31 cellular contexts compared by ENCODE assay signal in the genomic region with DNA sequence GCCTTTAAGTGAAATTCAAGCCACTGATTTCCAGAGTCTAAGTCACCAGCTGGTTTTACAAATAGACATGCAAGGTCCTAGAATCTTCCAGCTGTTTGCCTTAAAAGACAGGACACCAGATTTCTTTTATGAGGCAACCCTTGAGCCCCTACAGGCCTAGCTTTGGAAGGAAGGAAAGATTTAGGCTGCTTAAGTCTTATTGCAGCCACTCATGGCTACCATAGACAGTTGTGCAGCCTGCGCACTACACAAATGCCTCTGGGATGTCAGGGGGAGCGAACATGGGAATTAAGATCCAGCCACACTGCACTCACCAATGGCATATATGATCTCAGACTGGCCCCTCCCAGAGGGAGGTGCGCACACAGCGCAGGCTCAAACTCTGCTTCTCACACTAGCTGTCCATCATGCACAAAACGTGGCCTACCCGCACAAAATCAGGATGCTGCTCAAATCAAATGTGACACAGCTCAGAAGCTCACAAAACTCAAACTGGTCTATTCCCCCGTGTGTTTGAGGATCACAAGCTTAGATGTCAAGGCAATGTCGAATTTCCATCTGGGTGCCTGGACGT. TPM values are rescaled to one million over a fixed set of nuclear protein-coding genes. Genes with fewer than 3 reads are reported as not detected.
DNase-seq lines count a peak whose midpoint lies in the region; FAIRE-seq and TF ChIP-seq lines count a peak whose summit lies in the region.
"Had no signal": no experiment of that assay in that cellular context is flagged by ENCODE, and none has a peak within 500 bp of the region (broad histone marks: within the 10 kb centered on the region; RNA-seq: fewer than 3 reads in every experiment).

No MANE protein-coding gene starts in this region.

- no peaks in the 10 kb centered on the region for H3K9me3 ChIP-seq in Loucy (ENCODE audit: insufficient read depth, low read depth, low read length)
- H3K9me3 ChIP-seq in endothelial cell of umbilical vein (replicated peaks; ENCODE audit: control insufficient read depth, insufficient read depth, low read length), result no peaks in the 10 kb centered on the region
- H3K9me3 ChIP-seq: BE2C had no signal

- no TSS peak for BruUV-seq in endothelial cell of umbilical vein (replicated peaks; lab: Mats Ljungman, UMichigan)

- H3K56ac ChIP-seq in mesendoderm (ENCODE audit: low read length), result no peak overlapping the region

- H3K36me3 Mint-ChIP-seq in nephron progenitor cell (ENCODE audit: low read depth), result peaks cover 6% of the 10 kb centered on the region

- no peaks in the 10 kb centered on the region for H3K9me1 ChIP-seq in endothelial cell of umbilical vein (replicated peaks; ENCODE audit: control insufficient read depth, extremely low read depth, insufficient read depth, low read length)

- H2AFZ ChIP-seq in Loucy (ENCODE audit: low read length), result no peak overlapping the region
- no peak overlapping the region for H2AFZ ChIP-seq in endothelial cell of umbilical vein (ENCODE audit: low read depth, low read length)

- FAIRE-seq in endothelial cell of umbilical vein (lab: Jason Lieb, UNC) (peak; percentile 40), H54 (lab: Jason Lieb, UNC) (no peak)

- WGBS in mesendoderm (ENCODE audit: extremely low coverage, insufficient coverage, low lambda C conversion rate), result no CpG with 5 or more reads among the region's 9 CpGs

- peaks cover 25% of the 10 kb centered on the region for H3K9me3 Mint-ChIP-seq in nephron progenitor cell

- no peaks in the 10 kb centered on the region for H3F3A ChIP-seq in Loucy (ENCODE audit: low read depth)

- peaks cover 6% of the 10 kb centered on the region for H3K4me1 ChIP-seq in Loucy (ENCODE audit: insufficient read depth, low read length, poor library complexity, severe bottlenecking)
- no peaks in the 10 kb centered on the region for H3K4me1 ChIP-seq in endothelial cell of umbilical vein (ENCODE audit: control insufficient read depth, extremely low read depth, insufficient read depth, low read length)
- no peaks in the 10 kb centered on the region for H3K4me1 ChIP-seq in mesendoderm (ENCODE audit: control insufficient read depth, low read depth, low read length)
- H3K4me1 ChIP-seq: BE2C, stomach, tibial nerve had no signal

- no peak overlapping the region for H4K8ac ChIP-seq in mesendoderm (ENCODE audit: low read depth, low read length)

- no peak overlapping the region for H3K18ac ChIP-seq in mesendoderm (ENCODE audit: low read length)

- CTCF ChIA-PET in endothelial cell of umbilical vein (lab: Charles Lee), result interaction anchor here (0.9 to 1.6 kb wide), 2 partner anchors 10 to 25 kb away, joined by 3 to 4 read pairs; no protein-coding TSS in a partner anchor

- no peak overlapping the region for H3K27ac Mint-ChIP-seq in nephron progenitor cell
- H3K27ac Mint-ChIP-seq: activated T-cell treated with anti-CD3 and anti-CD28 coated beads, Interleukin-2, amount 50 U/mL, for 24 hours; T-helper 2 cell treated with Interferon-gamma antibody and Interleukin-4, amounts not matched to agents 5 μg/mL and 100 μg/mL, for 36 hours had no signal

- H3K27ac ChIP-seq in endothelial cell of umbilical vein (ENCODE audit: insufficient read depth, low read depth, low read length), result no peak overlapping the region
- H3K27ac ChIP-seq in mesendoderm (ENCODE audit: low read depth, low read length), result no peak overlapping the region
- H3K27ac ChIP-seq: skin epidermis, stomach, tibial nerve had no signal

- H3K4me2 ChIP-seq in Loucy (ENCODE audit: low read depth, low read length, poor library complexity, severe bottlenecking) (peak overlapping the region; percentile 16), endothelial cell of umbilical vein (ENCODE audit: insufficient read depth, low read length) (no peak overlapping the region), mesendoderm (ENCODE audit: low read length) (no peak overlapping the region)

- no peaks in the 10 kb centered on the region for H3K9me2 ChIP-seq in Loucy (replicated peaks; ENCODE audit: low read depth, low read length)

- H3K36me3 ChIP-seq in Loucy (ENCODE audit: insufficient read depth, low read length), result no peaks in the 10 kb centered on the region
- no peaks in the 10 kb centered on the region for H3K36me3 ChIP-seq in endothelial cell of umbilical vein (ENCODE audit: control insufficient read depth in 2 of 2, extremely low read depth in 1 of 2, insufficient read depth in 2 of 2, low read length in 2 of 2)
- no peaks in the 10 kb centered on the region for H3K36me3 ChIP-seq in mesendoderm (ENCODE audit: control insufficient read depth, insufficient read depth, low read length)
- H3K36me3 ChIP-seq: BE2C, stomach, tibial nerve had no signal

- peaks cover 26% of the 10 kb centered on the region for H3K4me1 Mint-ChIP-seq in nephron progenitor cell

- no peaks in the 10 kb centered on the region for H4K20me1 ChIP-seq in Loucy (ENCODE audit: insufficient read depth, low read length, poor library complexity, severe bottlenecking)
- no peaks in the 10 kb centered on the region for H4K20me1 ChIP-seq in endothelial cell of umbilical vein (replicated peaks; ENCODE audit: control insufficient read depth, extremely low read depth, insufficient read depth, low read length)

- H3K79me2 ChIP-seq in Loucy (ENCODE audit: insufficient read depth, low read length) (no peaks in the 10 kb centered on the region), endothelial cell of umbilical vein (ENCODE audit: control insufficient read depth, insufficient read depth, low read length) (no peaks in the 10 kb centered on the region), mesendoderm (ENCODE audit: control insufficient read depth, insufficient read depth, low read length) (no peaks in the 10 kb centered on the region)

- POLR2A ChIA-PET in endothelial cell of umbilical vein (lab: Charles Lee), result no interaction called here

- H3K23ac ChIP-seq in mesendoderm (ENCODE audit: low read length), result no peak overlapping the region

- no peak overlapping the region for H3K4me3 Mint-ChIP-seq in nephron progenitor cell
- H3K4me3 Mint-ChIP-seq: activated T-cell treated with anti-CD3 and anti-CD28 coated beads, Interleukin-2, amount 50 U/mL, for 24 hours; T-helper 2 cell treated with Interferon-gamma antibody and Interleukin-4, amounts not matched to agents 5 μg/mL and 100 μg/mL, for 36 hours had no signal

- TF ChIP-seq CTCF in AG10803 (conservative IDR thresholded peaks at IDR 0.05; ENCODE audit: low read length) (no peak), Loucy (conservative IDR thresholded peaks at IDR 0.05; ENCODE audit: low read length) (no peak), endothelial cell of umbilical vein (IDR thresholded peaks at IDR 0.05; ENCODE audit: extremely low read depth in 1 of 2, insufficient read depth in 1 of 2, low read depth in 1 of 2, low read length in 2 of 2) (no peak), nephron progenitor cell (IDR thresholded peaks at IDR 0.05) (no peak)

- no peak overlapping the region for H3K4ac ChIP-seq in mesendoderm (ENCODE audit: low read depth, low read length)

- TF ChIP-seq POLR2A in endothelial cell of umbilical vein (IDR thresholded peaks at IDR 0.05; ENCODE audit: low read depth, low read length) (no peak), H54 (IDR thresholded peaks at IDR 0.05; ENCODE audit: low read depth, low read length) (no peak)

- no peaks in the 10 kb centered on the region for H3K79me1 ChIP-seq in mesendoderm (ENCODE audit: low read length)

- H3K9ac ChIP-seq in Loucy (ENCODE audit: low read depth, low read length, poor library complexity, severe bottlenecking) (no peak overlapping the region), endothelial cell of umbilical vein (replicated peaks; ENCODE audit: extremely low read depth, insufficient read depth, low read length) (no peak overlapping the region), mesendoderm (ENCODE audit: low read length) (no peak overlapping the region)

- H2AK5ac ChIP-seq in mesendoderm (ENCODE audit: low read length), result peak overlapping the region; percentile 19

- H3K4me3 ChIP-seq in AG10803 (ENCODE audit: low read length) (no peak overlapping the region), Loucy (ENCODE audit: low read length, poor library complexity, severe bottlenecking) (no peak overlapping the region), endothelial cell of umbilical vein (replicated peaks in 1 of 3; ENCODE audit: insufficient read depth in 1 of 3, low read depth in 1 of 3, low read length in 3 of 3) (no peak overlapping the region), mesendoderm (ENCODE audit: low read length) (no peak overlapping the region)
- H3K4me3 ChIP-seq: skin epidermis, stomach, tibial nerve had no signal

- H2BK15ac ChIP-seq in mesendoderm (replicated peaks; ENCODE audit: low read depth), result no peak overlapping the region

- H4K5ac ChIP-seq in mesendoderm (ENCODE audit: low read length), result no peak overlapping the region

- H3K27me3 ChIP-seq in Loucy (ENCODE audit: insufficient read depth, low read length, poor library complexity, severe bottlenecking), result no peaks in the 10 kb centered on the region
- H3K27me3 ChIP-seq in endothelial cell of umbilical vein (ENCODE audit: control insufficient read depth in 2 of 2, insufficient read depth in 2 of 2, low read length in 2 of 2), result no peaks in the 10 kb centered on the region
- no peaks in the 10 kb centered on the region for H3K27me3 ChIP-seq in mesendoderm (ENCODE audit: insufficient read depth, low read length, poor library complexity)
- H3K27me3 ChIP-seq: BE2C, stomach, tibial nerve had no signal

- intact Hi-C loops in endothelial cell of umbilical vein (cut with micrococcal nuclease), result no loop called here

- no peak overlapping the region for H2BK5ac ChIP-seq in mesendoderm (ENCODE audit: low read length)

- H2BK120ac ChIP-seq in mesendoderm (ENCODE audit: low read depth, low read length), result no peak overlapping the region

- H3K27me3 Mint-ChIP-seq in nephron progenitor cell (ENCODE audit: low read depth, poor library complexity), result peaks cover 6% of the 10 kb centered on the region
- H3K27me3 Mint-ChIP-seq: activated T-cell treated with anti-CD3 and anti-CD28 coated beads, Interleukin-2, amount 50 U/mL, for 24 hours had no signal

- peak; percentile 9 for DNase-seq in AG10803 (ENCODE audit: low read depth)
- DNase-seq in endothelial cell of umbilical vein (ENCODE audit: low read depth, low spot score), result no peak
- no peak for DNase-seq in mesendoderm
- DNase-seq in nephron progenitor cell, result no peak
- no peak for DNase-seq in CD1c-positive myeloid dendritic cell (ENCODE audit: extremely low spot score)
- DNase-seq in H54 (ENCODE audit: insufficient read length, low spot score), result no peak
- no peak for DNase-seq in SKM-1 treated with dmso at 0.1 percent for 144 hours (lab: John Stamatoyannopoulos, UW; ENCODE audit: unreplicated experiment)
- DNase-seq: activated CD4-positive, alpha-beta T cell treated with anti-CD3 and anti-CD28 coated beads for 4 hours; activated gamma-delta T cell; activated T-cell treated with anti-CD3 and anti-CD28 coated beads, Interleukin-2, amount 50 U/mL, for 24 hours; COR-L47; DMS79; GDM1; HCEC 1CT; Karpas-422; left colon; MV-4-11; NCI-H1436 treated with DMSO at 0.1 percent for 48 hours; NCI-H345; NCI-H774; nucleus accumbens; stimulated activated CD8-positive, alpha-beta memory T cell treated with anti-CD3 and anti-CD28 coated beads, Interleukin-4, amount 100 ng/mL, for 48 hours; stomach had no signal

- dilution Hi-C loops in endothelial cell of umbilical vein (cut with MboI; ENCODE audit: extremely low pct_ligation_motif_present, low sequenced_read_pairs), result no loop called here

RNA-seq across cellular contexts. Expression of a gene that starts 42.8 kb away (rescaled TPM):
- not detected in 2 replicates for total RNA-seq in endothelial cell of umbilical vein
- polyA plus RNA-seq in endothelial cell of umbilical vein, result not detected in 2 replicates
- polyA plus RNA-seq in endothelial cell of umbilical vein (2011; cell fraction: cytosol; rRNA removed), result not detected in 2 replicates
- polyA plus RNA-seq in endothelial cell of umbilical vein (2011; cell fraction: nucleus; rRNA removed), result not detected in 2 replicates
- polyA plus RNA-seq in endothelial cell of umbilical vein (2012), result not detected in 2 replicates
- not detected in 2 replicates for polyA minus RNA-seq in endothelial cell of umbilical vein
- polyA minus RNA-seq in endothelial cell of umbilical vein (2011; cell fraction: cytosol; rRNA and poly(A)+ RNA removed), result not detected
- polyA minus RNA-seq in endothelial cell of umbilical vein (2011; cell fraction: nucleus; rRNA and poly(A)+ RNA removed), result not detected in 2 replicates
- polyA plus RNA-seq in mesendoderm (2013, experiment 1 of 2), result 3.1 TPM
- polyA plus RNA-seq in mesendoderm (2013, experiment 2 of 2), result 2.5 TPM
- total RNA-seq: cerebellum, left colon, mesenteric fat pad, pulmonary artery endothelial cell, stomach, tibial nerve had no signal
- polyA plus RNA-seq: stomach had no signal
